In the genomic region with DNA sequence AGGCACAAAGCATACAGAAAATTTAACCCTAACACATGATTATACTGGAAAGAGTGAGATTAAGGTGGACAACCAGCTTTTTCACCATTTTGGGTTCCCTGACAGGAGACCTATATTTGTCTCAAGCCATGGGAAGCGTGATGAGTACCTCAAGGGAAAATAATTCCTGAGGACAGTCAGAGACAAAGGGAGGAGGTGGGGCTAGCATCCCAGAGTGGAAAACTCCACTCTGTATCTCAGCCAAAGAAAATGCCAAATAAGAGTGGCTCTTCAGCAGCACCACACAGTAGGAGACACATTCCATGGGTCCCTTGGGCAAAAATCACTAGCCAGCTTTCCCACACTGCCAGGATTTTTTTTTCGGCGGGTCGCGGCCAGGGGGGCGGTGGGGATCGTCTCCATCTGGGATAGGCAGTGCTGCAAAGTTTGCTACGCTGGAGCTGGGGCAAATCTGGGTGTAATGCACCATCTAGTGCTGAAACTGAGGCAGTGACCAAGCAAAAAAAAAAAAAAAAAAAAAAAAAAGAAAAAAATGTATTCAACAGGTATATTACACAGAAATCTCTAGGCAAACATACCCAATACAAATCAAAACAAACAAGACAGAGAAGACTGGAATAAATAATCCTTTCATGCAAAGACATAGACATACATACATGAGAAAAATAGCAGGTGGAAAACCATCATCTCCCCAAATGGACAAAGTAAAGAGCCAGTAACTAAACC, we compare ENCODE assay signal across 1 cellular context.
TF ChIP-seq lines count a peak whose summit lies in the region.

No MANE protein-coding gene starts in this region.

TF ChIP-seq in K562, 482 proteins besides CTCF, POLR2A, EP300 and RAD21 (continued from another document):
- no peak for TF ChIP-seq MCM5 (IDR thresholded peaks at IDR 0.05; ENCODE audit: low read depth)
- TF ChIP-seq TAF15 (IDR thresholded peaks at IDR 0.05; ENCODE audit: low read depth, low read length) = no peak
- TF ChIP-seq, protein P1, sequence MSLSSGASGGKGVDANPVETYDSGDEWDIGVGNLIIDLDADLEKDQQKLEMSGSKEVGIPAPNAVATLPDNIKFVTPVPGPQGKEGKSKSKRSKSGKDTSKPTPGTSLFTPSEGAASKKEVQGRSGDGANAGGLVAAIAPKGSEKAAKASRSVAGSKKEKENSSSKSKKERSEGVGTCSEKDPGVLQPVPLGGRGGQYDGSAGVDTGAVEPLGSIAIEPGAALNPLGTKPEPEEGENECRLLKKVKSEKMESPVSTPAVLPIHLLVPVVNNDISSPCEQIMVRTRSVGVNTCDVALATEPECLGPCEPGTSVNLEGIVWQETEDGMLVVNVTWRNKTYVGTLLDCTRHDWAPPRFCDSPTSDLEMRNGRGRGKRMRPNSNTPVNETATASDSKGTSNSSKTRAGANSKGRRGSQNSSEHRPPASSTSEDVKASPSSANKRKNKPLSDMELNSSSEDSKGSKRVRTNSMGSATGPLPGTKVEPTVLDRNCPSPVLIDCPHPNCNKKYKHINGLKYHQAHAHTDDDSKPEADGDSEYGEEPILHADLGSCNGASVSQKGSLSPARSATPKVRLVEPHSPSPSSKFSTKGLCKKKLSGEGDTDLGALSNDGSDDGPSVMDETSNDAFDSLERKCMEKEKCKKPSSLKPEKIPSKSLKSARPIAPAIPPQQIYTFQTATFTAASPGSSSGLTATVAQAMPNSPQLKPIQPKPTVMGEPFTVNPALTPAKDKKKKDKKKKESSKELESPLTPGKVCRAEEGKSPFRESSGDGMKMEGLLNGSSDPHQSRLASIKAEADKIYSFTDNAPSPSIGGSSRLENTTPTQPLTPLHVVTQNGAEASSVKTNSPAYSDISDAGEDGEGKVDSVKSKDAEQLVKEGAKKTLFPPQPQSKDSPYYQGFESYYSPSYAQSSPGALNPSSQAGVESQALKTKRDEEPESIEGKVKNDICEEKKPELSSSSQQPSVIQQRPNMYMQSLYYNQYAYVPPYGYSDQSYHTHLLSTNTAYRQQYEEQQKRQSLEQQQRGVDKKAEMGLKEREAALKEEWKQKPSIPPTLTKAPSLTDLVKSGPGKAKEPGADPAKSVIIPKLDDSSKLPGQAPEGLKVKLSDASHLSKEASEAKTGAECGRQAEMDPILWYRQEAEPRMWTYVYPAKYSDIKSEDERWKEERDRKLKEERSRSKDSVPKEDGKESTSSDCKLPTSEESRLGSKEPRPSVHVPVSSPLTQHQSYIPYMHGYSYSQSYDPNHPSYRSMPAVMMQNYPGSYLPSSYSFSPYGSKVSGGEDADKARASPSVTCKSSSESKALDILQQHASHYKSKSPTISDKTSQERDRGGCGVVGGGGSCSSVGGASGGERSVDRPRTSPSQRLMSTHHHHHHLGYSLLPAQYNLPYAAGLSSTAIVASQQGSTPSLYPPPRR (CRISPR knock-in tag; IDR thresholded peaks at IDR 0.05; ENCODE audit: borderline replicate concordance) = no peak
- TF ChIP-seq, protein P2, sequence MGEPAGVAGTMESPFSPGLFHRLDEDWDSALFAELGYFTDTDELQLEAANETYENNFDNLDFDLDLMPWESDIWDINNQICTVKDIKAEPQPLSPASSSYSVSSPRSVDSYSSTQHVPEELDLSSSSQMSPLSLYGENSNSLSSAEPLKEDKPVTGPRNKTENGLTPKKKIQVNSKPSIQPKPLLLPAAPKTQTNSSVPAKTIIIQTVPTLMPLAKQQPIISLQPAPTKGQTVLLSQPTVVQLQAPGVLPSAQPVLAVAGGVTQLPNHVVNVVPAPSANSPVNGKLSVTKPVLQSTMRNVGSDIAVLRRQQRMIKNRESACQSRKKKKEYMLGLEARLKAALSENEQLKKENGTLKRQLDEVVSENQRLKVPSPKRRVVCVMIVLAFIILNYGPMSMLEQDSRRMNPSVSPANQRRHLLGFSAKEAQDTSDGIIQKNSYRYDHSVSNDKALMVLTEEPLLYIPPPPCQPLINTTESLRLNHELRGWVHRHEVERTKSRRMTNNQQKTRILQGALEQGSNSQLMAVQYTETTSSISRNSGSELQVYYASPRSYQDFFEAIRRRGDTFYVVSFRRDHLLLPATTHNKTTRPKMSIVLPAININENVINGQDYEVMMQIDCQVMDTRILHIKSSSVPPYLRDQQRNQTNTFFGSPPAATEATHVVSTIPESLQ (CRISPR knock-in tag; IDR thresholded peaks at IDR 0.05) = no peak
- TF ChIP-seq E2F3 (CRISPR knock-in tag; IDR thresholded peaks at IDR 0.05) = no peak
- no peak for TF ChIP-seq ZNF780A (CRISPR knock-in tag; IDR thresholded peaks at IDR 0.05)
- TF ChIP-seq, protein P3, sequence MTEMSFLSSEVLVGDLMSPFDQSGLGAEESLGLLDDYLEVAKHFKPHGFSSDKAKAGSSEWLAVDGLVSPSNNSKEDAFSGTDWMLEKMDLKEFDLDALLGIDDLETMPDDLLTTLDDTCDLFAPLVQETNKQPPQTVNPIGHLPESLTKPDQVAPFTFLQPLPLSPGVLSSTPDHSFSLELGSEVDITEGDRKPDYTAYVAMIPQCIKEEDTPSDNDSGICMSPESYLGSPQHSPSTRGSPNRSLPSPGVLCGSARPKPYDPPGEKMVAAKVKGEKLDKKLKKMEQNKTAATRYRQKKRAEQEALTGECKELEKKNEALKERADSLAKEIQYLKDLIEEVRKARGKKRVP (CRISPR knock-in tag; IDR thresholded peaks at IDR 0.05) = no peak
